In genomic region chr6:135498178-135498841, GRCh38 we compare ENCODE assay signal across 1 cellular context.
A peak's percentile ranks its signal among the peaks of the same experiment; 100 is the strongest.
TF ChIP-seq lines count a peak whose summit lies in the region.

No MANE protein-coding gene starts in this region.

TF ChIP-seq in HepG2, 621 proteins besides CTCF, POLR2A, EP300 and RAD21 (continued from another document and continues in another):
- peak; percentile 74; the same call in 1 of the 2 replicates for TF ChIP-seq IKZF5 (CRISPR knock-in tag; IDR thresholded peaks at IDR 0.05)
- TF ChIP-seq ZNF10 (CRISPR knock-in tag; IDR thresholded peaks at IDR 0.05; ENCODE audit: borderline replicate concordance, low read depth), result no peak
- TF ChIP-seq ZNF850 (CRISPR knock-in tag; conservative IDR thresholded peaks at IDR 0.05), result no peak
- TF ChIP-seq NFE2L2 (IDR thresholded peaks at IDR 0.05; ENCODE audit: low read length), result no peak
- TF ChIP-seq MTF1 (CRISPR knock-in tag; IDR thresholded peaks at IDR 0.05), result no peak
- TF ChIP-seq TBL1XR1 (IDR thresholded peaks at IDR 0.05; ENCODE audit: borderline replicate concordance, low read length, partially characterized antibody), result no peak
- no peak for TF ChIP-seq ZHX2 (IDR thresholded peaks at IDR 0.05; ENCODE audit: low read depth)
- TF ChIP-seq ZHX2 (CRISPR knock-in tag; IDR thresholded peaks at IDR 0.05; ENCODE audit: borderline replicate concordance), result no peak
- TF ChIP-seq ZBTB7B (CRISPR knock-in tag; IDR thresholded peaks at IDR 0.05), result no peak
- no peak for TF ChIP-seq HNRNPLL (IDR thresholded peaks at IDR 0.05; ENCODE audit: low read depth, low read length, poor library complexity, severe bottlenecking)
- TF ChIP-seq PAWR (CRISPR knock-in tag; IDR thresholded peaks at IDR 0.05; ENCODE audit: borderline replicate concordance), result no peak
- no peak for TF ChIP-seq ZMYM3 (CRISPR knock-in tag; IDR thresholded peaks at IDR 0.05)
- no peak for TF ChIP-seq GLMP (CRISPR knock-in tag; IDR thresholded peaks at IDR 0.05; ENCODE audit: borderline replicate concordance)
- TF ChIP-seq ZNF652 (CRISPR knock-in tag; IDR thresholded peaks at IDR 0.05; ENCODE audit: borderline replicate concordance, low read depth), result no peak
- TF ChIP-seq STAG1 (CRISPR knock-in tag; IDR thresholded peaks at IDR 0.05), result no peak
- TF ChIP-seq CREB1 (IDR thresholded peaks at IDR 0.05), result peak; percentile 24; the same call in 1 of the 2 replicates
- TF ChIP-seq CREB1 (CRISPR knock-in tag; IDR thresholded peaks at IDR 0.05), result 0 out of 2 replicates have a peak, but pooled peaks have one; percentile 46
- 0 out of 2 replicates have a peak, but pooled peaks have one; percentile 4 for TF ChIP-seq SRY (CRISPR knock-in tag; IDR thresholded peaks at IDR 0.05)
- no peak for TF ChIP-seq SMYD3 (CRISPR knock-in tag; IDR thresholded peaks at IDR 0.05)
- no peak for TF ChIP-seq ZNF879 (CRISPR knock-in tag; IDR thresholded peaks at IDR 0.05)
- TF ChIP-seq ZNF180 (CRISPR knock-in tag; IDR thresholded peaks at IDR 0.05; ENCODE audit: borderline replicate concordance, low read depth), result no peak
- TF ChIP-seq SSRP1 (CRISPR knock-in tag; IDR thresholded peaks at IDR 0.05), result no peak
- TF ChIP-seq HNRNPK (IDR thresholded peaks at IDR 0.05; ENCODE audit: low read depth, low read length, poor library complexity, severe bottlenecking), result no peak
- TF ChIP-seq PITX1 (CRISPR knock-in tag; IDR thresholded peaks at IDR 0.05), result no peak
- no peak for TF ChIP-seq ZNF382 (CRISPR knock-in tag; IDR thresholded peaks at IDR 0.05; ENCODE audit: borderline replicate concordance)
- no peak for TF ChIP-seq NAIF1 (CRISPR knock-in tag; IDR thresholded peaks at IDR 0.05; ENCODE audit: borderline replicate concordance)
- peak; percentile 51; the same call in 1 of the 2 replicates for TF ChIP-seq HMGXB3 (CRISPR knock-in tag; IDR thresholded peaks at IDR 0.05; ENCODE audit: borderline replicate concordance)
- no peak for TF ChIP-seq KLF6 (CRISPR knock-in tag; IDR thresholded peaks at IDR 0.05)
- TF ChIP-seq ZFP37 (CRISPR knock-in tag; IDR thresholded peaks at IDR 0.05; ENCODE audit: borderline replicate concordance), result no peak
- TF ChIP-seq SKI (IDR thresholded peaks at IDR 0.05; ENCODE audit: partially characterized antibody), result no peak
- no peak; the same call in 1 of the 2 replicates for TF ChIP-seq ZNF704 (CRISPR knock-in tag; IDR thresholded peaks at IDR 0.05; ENCODE audit: borderline replicate concordance)
- TF ChIP-seq ISL2 (CRISPR knock-in tag; IDR thresholded peaks at IDR 0.05), result no peak
- peak; percentile 39; the same call in 1 of the 2 replicates for TF ChIP-seq BRD4 (CRISPR knock-in tag; IDR thresholded peaks at IDR 0.05)
- TF ChIP-seq ZBTB20 (CRISPR knock-in tag; IDR thresholded peaks at IDR 0.05; ENCODE audit: borderline replicate concordance, low read depth), result no peak
- TF ChIP-seq ZNF891 (CRISPR knock-in tag; IDR thresholded peaks at IDR 0.05), result no peak
- no peak for TF ChIP-seq PBX2 (CRISPR knock-in tag; IDR thresholded peaks at IDR 0.05)
- peak; percentile 44; the same call in 1 of the 3 replicates for TF ChIP-seq MXI1 (IDR thresholded peaks at IDR 0.05; ENCODE audit: borderline replicate concordance, low read depth, low read length)
- TF ChIP-seq ZBTB38 (CRISPR knock-in tag; IDR thresholded peaks at IDR 0.05), result no peak
- TF ChIP-seq SMARCE1 (IDR thresholded peaks at IDR 0.05; ENCODE audit: borderline replicate concordance), result no peak
- TF ChIP-seq MAX (IDR thresholded peaks at IDR 0.05), result peak; percentile 52; the same call in 1 of the 2 replicates
- TF ChIP-seq ATRX (CRISPR knock-in tag; IDR thresholded peaks at IDR 0.05; ENCODE audit: borderline replicate concordance), result no peak
- no peak; the same call in 1 of the 2 replicates for TF ChIP-seq ZBTB43 (CRISPR knock-in tag; conservative IDR thresholded peaks at IDR 0.05)
- 0 out of 2 replicates have a peak, but pooled peaks have one; percentile 8 for TF ChIP-seq NCOA1 (CRISPR knock-in tag; IDR thresholded peaks at IDR 0.05)
- TF ChIP-seq ZNF513 (CRISPR knock-in tag; conservative IDR thresholded peaks at IDR 0.05), result no peak
- TF ChIP-seq SIN3B (IDR thresholded peaks at IDR 0.05; ENCODE audit: low read length), result no peak
- TF ChIP-seq ZNF639 (CRISPR knock-in tag; conservative IDR thresholded peaks at IDR 0.05), result no peak
- no peak for TF ChIP-seq ZNF496 (CRISPR knock-in tag; IDR thresholded peaks at IDR 0.05; ENCODE audit: insufficient replicate concordance)
